8 cellular contexts compared by ENCODE assay signal in genomic region chr1:7218210-7218832, GRCh38.
A peak's percentile ranks its signal among the peaks of the same experiment; 100 is the strongest.
DNase-seq lines count a peak whose midpoint lies in the region; ATAC-seq and TF ChIP-seq lines count a peak whose summit lies in the region.

No MANE protein-coding gene starts in this region.

- no peak overlapping the region for H3K4me3 ChIP-seq in left ventricle myocardium inferior
- H3K4me3 ChIP-seq in fibroblast of the aortic adventitia (ENCODE audit: low read depth, low read length), result no peak overlapping the region
- no peak overlapping the region for H3K4me3 ChIP-seq in retinal pigment epithelial cell (ENCODE audit: low read length)
- H3K4me3 ChIP-seq in suprapubic skin, result no peak overlapping the region

- intact Hi-C loops in left ventricle myocardium inferior (cut with micrococcal nuclease), result no loop called here
- intact Hi-C loops in Right ventricle myocardium inferior (cut with DNase I), result loop anchor here (5.0 kb wide), 1 partner anchor 496 kb away; no protein-coding TSS in a partner anchor

- no peak for TF ChIP-seq EP300 in suprapubic skin (IDR thresholded peaks at IDR 0.05)

- 26% methylated on average over 9 of the region's 9 CpGs for WGBS in suprapubic skin

- TF ChIP-seq CTCF in left ventricle myocardium inferior (IDR thresholded peaks at IDR 0.05; ENCODE audit: borderline replicate concordance), result peak; percentile 72
- peak; percentile 56 for TF ChIP-seq CTCF in fibroblast of the aortic adventitia (IDR thresholded peaks at IDR 0.05; ENCODE audit: insufficient read depth, low read length)
- peak; percentile 82 for TF ChIP-seq CTCF in retinal pigment epithelial cell (conservative IDR thresholded peaks at IDR 0.05; ENCODE audit: low read depth, low read length)
- TF ChIP-seq CTCF in suprapubic skin (IDR thresholded peaks at IDR 0.05), result peak in 1 of 2 donors; percentile 50

- H3K27me3 ChIP-seq in left ventricle myocardium inferior (ENCODE audit: low read depth), result peaks cover 22% of the 10 kb centered on the region
- no peaks in the 10 kb centered on the region for H3K27me3 ChIP-seq in suprapubic skin

- H3K27ac ChIP-seq in left ventricle myocardium inferior (replicated peaks) (no peak overlapping the region), suprapubic skin (no peak overlapping the region)

- H3K9me3 ChIP-seq in left ventricle myocardium inferior (replicated peaks), result no peaks in the 10 kb centered on the region
- no peaks in the 10 kb centered on the region for H3K9me3 ChIP-seq in suprapubic skin

- DNase-seq in left ventricle myocardium inferior (no peak), Right ventricle myocardium inferior (ENCODE audit: missing footprints) (no peak), NCI-H1092 (lab: John Stamatoyannopoulos, UW) (peak; percentile 60), SW480 (ENCODE audit: low spot score) (peak; percentile 42), fibroblast of the aortic adventitia (ENCODE audit: low read depth) (peak; percentile 44), retinal pigment epithelial cell (ENCODE audit: low read depth) (no peak), ecto neural progenitor cell (ENCODE audit: low spot score) (no peak), suprapubic skin (ENCODE audit: low spot score in 2 of 2) (no peak)

- ATAC-seq in Right ventricle myocardium inferior, result no peak

- H3K36me3 ChIP-seq in left ventricle myocardium inferior, result no peaks in the 10 kb centered on the region
- H3K36me3 ChIP-seq in suprapubic skin, result no peaks in the 10 kb centered on the region

- no peak for TF ChIP-seq POLR2A in suprapubic skin (IDR thresholded peaks at IDR 0.05)

- H3K4me1 ChIP-seq in left ventricle myocardium inferior (no peaks in the 10 kb centered on the region), suprapubic skin (no peaks in the 10 kb centered on the region)

Comparison
In these comparisons a context has a peak if more than half of its experiments do, and no peak if none do; other contexts are left out.
1. DNase-seq: peak in NCI-H1092 (single experiment), SW480 (single experiment) and fibroblast of the aortic adventitia (single experiment); none in left ventricle myocardium inferior (single experiment), Right ventricle myocardium inferior (single experiment), retinal pigment epithelial cell (single experiment), ecto neural progenitor cell (single experiment) and suprapubic skin (0 of 2).